In the genomic region with DNA sequence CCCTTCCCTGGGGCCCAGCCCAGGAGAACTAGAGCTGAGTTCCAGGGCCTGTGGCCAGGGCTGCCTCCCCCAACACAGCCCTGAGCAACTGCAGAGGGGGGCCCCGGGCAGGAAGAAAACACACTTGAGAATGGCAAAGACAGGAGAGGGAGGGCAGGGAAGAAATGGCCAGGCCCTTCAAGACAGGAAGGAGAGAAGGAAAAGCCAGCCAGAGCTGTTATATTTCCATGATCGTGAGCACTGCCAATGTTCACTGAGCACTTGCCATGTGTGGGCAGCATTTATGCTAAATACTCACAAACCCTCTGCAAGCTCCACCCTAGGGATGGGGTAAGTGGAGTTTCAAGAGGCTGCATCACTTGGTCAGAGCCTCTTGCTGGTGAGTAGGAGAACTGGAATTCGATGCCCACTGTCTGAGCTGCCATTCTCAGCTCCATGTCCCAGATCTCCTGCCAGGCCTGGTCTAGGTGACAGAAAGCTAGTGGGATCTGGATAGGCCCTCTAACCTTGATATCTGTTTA, we compare ENCODE assay signal across 14 cellular contexts.
DNase-seq lines count a peak whose midpoint lies in the region; ATAC-seq lines count a peak whose summit lies in the region.
"Had no signal": no experiment of that assay in that cellular context is flagged by ENCODE, and none has a peak within 500 bp of the region (broad histone marks: within the 10 kb centered on the region; RNA-seq: fewer than 3 reads in every experiment).

No MANE protein-coding gene starts in this region.

- H4K8ac ChIP-seq in neuronal stem cell (ENCODE audit: low read depth, low read length): no peak overlapping the region

- H2AK5ac ChIP-seq in neuronal stem cell (ENCODE audit: low read depth, low read length): no peak overlapping the region

- H3K23ac ChIP-seq in neuronal stem cell (ENCODE audit: low read depth, low read length, poor library complexity): no peak overlapping the region

- H2BK12ac ChIP-seq in neuronal stem cell (ENCODE audit: low read length): no peak overlapping the region

- H3K4me2 ChIP-seq in Karpas-422 (ENCODE audit: low read depth, low read length, poor library complexity, severe bottlenecking): peak overlapping the region; percentile 26
- H3K4me2 ChIP-seq in neuronal stem cell (ENCODE audit: insufficient read depth, low read length, poor library complexity, severe bottlenecking): peak overlapping the region; percentile 3

- ATAC-seq in GM19463 (IDR thresholded peaks at IDR 0.05; ENCODE audit: unreplicated experiment) (no peak), GM18511 (IDR thresholded peaks at IDR 0.05; ENCODE audit: unreplicated experiment) (no peak)
- ATAC-seq: activated T-helper 17 cell treated with anti-CD3 and anti-CD28 coated beads, Interleukin-2, amount 50 U/mL, for 72 hours; right lobe of liver had no signal

- peaks cover 12% of the 10 kb centered on the region for H3K79me1 ChIP-seq in neuronal stem cell (ENCODE audit: low read depth, low read length)

- DNase-seq in Ammon's horn (ENCODE audit: low spot score) (peak; percentile 42), Karpas-422 (no peak), fibroblast of gingiva (ENCODE audit: low read depth) (peak; percentile 67), neuronal stem cell (ENCODE audit: low spot score) (no peak), DMS153 treated with DMSO at 0.1 percent for 48 hours (lab: John Stamatoyannopoulos, UW; ENCODE audit: unreplicated experiment) (no peak), cerebellar cortex (ENCODE audit: low spot score) (no peak)
- DNase-seq: activated CD4-positive, alpha-beta memory T cell treated with anti-CD3 and anti-CD28 coated beads, Interleukin-2, amount 10 ng/mL, durations not matched to agents 7 days and 5 days; HCEC 1CT; NCI-H2081; right lobe of liver; stimulated activated naive CD4-positive, alpha-beta T cell had no signal

- H3K4me3 ChIP-seq in Karpas-422 (ENCODE audit: low read length) (no peak overlapping the region), neuronal stem cell (ENCODE audit: low read length in 2 of 2) (no peak overlapping the region)
- H3K4me3 ChIP-seq: right lobe of liver had no signal

- no peak overlapping the region for H4K91ac ChIP-seq in neuronal stem cell (ENCODE audit: low read depth, low read length, poor library complexity)

- peak overlapping the region; percentile 29 for H3K18ac ChIP-seq in neuronal stem cell (ENCODE audit: low read length)

- no peaks in the 10 kb centered on the region for H3K79me2 ChIP-seq in Karpas-422 (ENCODE audit: low read length)

- no peak overlapping the region for H2BK120ac ChIP-seq in neuronal stem cell (ENCODE audit: low read depth, low read length)

- no peaks in the 10 kb centered on the region for H4K20me1 ChIP-seq in Karpas-422 (ENCODE audit: insufficient read depth, low read depth, low read length)

- H2AFZ ChIP-seq in Karpas-422 (ENCODE audit: low read length) (no peak overlapping the region), neuronal stem cell (ENCODE audit: low read length) (no peak overlapping the region)

- no peak overlapping the region for H2BK5ac ChIP-seq in neuronal stem cell (ENCODE audit: low read length)

- H3K9me3 ChIP-seq in Karpas-422 (ENCODE audit: low read length): peaks cover 4% of the 10 kb centered on the region; the same call in 1 of the 2 replicates
- H3K9me3 ChIP-seq in neuronal stem cell (replicated peaks in 1 of 2; ENCODE audit: control insufficient read depth in 2 of 2, insufficient read depth in 1 of 2, low read depth in 1 of 2, low read length in 2 of 2): peaks cover 6 to 17% of the 10 kb centered on the region in 2 donors
- H3K9me3 ChIP-seq: right lobe of liver had no signal

- WGBS in neuronal stem cell (ENCODE audit: extremely low coverage in 2 of 2, insufficient read length in 2 of 2, insufficient replicate concordance in 1 of 2), 2 donors: no CpG with 5 or more reads among the region's 3 CpGs

- H3K36me3 ChIP-seq in Karpas-422 (ENCODE audit: insufficient read depth, low read length) (no peaks in the 10 kb centered on the region), neuronal stem cell (replicated peaks in 1 of 2; ENCODE audit: control insufficient read depth in 2 of 2, insufficient read depth in 2 of 2, low read length in 2 of 2) (peaks cover 26 to 72% of the 10 kb centered on the region in 2 donors)
- H3K36me3 ChIP-seq: right lobe of liver had no signal

- H3K27ac ChIP-seq in Karpas-422 (ENCODE audit: low read length) (no peak overlapping the region), neuronal stem cell (replicated peaks; ENCODE audit: low read length) (no peak overlapping the region)
- H3K27ac ChIP-seq: right lobe of liver had no signal

- H3K9ac ChIP-seq in Karpas-422 (ENCODE audit: low read length): no peak overlapping the region
- peak overlapping the region; percentile 3 for H3K9ac ChIP-seq in neuronal stem cell (ENCODE audit: low read depth, low read length, poor library complexity)

- H3K4ac ChIP-seq in neuronal stem cell (ENCODE audit: low read length): no peak overlapping the region

- H3K27me3 ChIP-seq in Karpas-422 (ENCODE audit: low read length) (no peaks in the 10 kb centered on the region), neuronal stem cell (ENCODE audit: control insufficient read depth in 3 of 3, insufficient read depth in 3 of 3, low read depth in 1 of 3, low read length in 3 of 3) (no peaks in the 10 kb centered on the region)
- H3K27me3 ChIP-seq: right lobe of liver had no signal

- H2BK15ac ChIP-seq in neuronal stem cell (ENCODE audit: low read length): no peak overlapping the region

- no peaks in the 10 kb centered on the region for H3K9me2 ChIP-seq in Karpas-422 (replicated peaks; ENCODE audit: insufficient read depth, low read length)

- H3K14ac ChIP-seq in neuronal stem cell (ENCODE audit: low read length): no peak overlapping the region

- peaks cover 19% of the 10 kb centered on the region for H3K4me1 ChIP-seq in Karpas-422 (ENCODE audit: low read length)
- H3K4me1 ChIP-seq in neuronal stem cell (ENCODE audit: control insufficient read depth in 2 of 2, insufficient read depth in 1 of 2, low read depth in 1 of 2, low read length in 2 of 2): peaks cover 2 to 3% of the 10 kb centered on the region in 2 donors
- H3K4me1 ChIP-seq: right lobe of liver had no signal

Comparison
In these comparisons a context has a peak if more than half of its experiments do, and no peak if none do; other contexts are left out.
1. DNase-seq: peak in Ammon's horn (single experiment) and fibroblast of gingiva (single experiment); none in Karpas-422 (single experiment), neuronal stem cell (single experiment), DMS153 treated with DMSO at 0.1 percent for 48 hours (single experiment) and cerebellar cortex (single experiment).